Comparison of ENCODE assay signal across 8 cellular contexts in the genomic region with DNA sequence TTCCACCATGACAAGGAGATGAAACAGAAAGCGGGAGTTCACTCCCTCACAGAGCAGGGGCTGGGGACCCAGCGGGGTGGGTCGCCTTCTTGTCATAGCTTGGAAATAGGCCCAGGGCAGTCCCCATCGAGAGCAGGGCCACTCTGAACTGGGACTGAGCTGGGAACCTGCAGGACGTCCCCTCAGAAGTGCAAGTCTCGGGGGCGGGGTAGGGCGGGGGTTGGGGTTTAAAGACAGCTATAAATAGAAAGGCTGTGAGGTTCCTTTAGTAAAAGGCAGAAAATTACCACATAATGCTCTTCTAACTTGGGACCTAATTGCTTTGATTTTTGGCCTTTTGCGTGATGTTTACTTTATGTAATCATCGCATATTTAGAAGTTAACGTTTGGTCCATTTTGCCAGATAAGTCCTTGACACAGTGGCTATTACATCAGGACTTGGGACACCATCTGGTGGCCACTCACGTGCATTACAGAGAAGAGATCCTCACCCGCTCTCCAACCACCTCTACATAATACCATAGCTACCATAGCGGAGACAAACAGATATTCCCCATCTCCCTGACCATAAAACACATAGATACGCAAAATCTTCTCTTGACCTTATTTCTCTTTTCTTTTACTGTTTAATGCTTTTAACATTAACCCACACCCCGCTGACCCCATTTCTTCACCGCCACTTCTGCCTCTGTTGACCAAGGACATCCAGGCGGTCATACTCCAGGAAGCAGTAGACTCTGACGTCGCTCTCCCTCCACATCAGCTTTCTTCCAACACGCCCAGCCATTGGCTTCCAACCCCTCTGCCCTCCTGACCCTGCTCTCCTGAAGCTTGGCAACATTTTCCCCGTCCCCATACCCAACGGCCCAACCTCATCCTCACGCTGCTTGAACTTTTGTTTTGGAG. TPM values are rescaled to one million over a fixed set of nuclear protein-coding genes. Genes with fewer than 3 reads are reported as not detected.
DNase-seq lines count a peak whose midpoint lies in the region; ATAC-seq, FAIRE-seq and TF ChIP-seq lines count a peak whose summit lies in the region.

No MANE protein-coding gene starts in this region.

- no peaks in the 10 kb centered on the region for H3K79me2 ChIP-seq in HepG2 (ENCODE audit: insufficient read depth, low read length)

- H3K9ac ChIP-seq in HepG2 (ENCODE audit: insufficient read depth, low read depth, low read length), result no peak overlapping the region

- peak overlapping the region in 17 of 59 donors; percentile 0 to 40 (median 16) for H3K4me3 ChIP-seq in dorsolateral prefrontal cortex
- no peak overlapping the region for H3K4me3 ChIP-seq in HepG2 (replicated peaks in 1 of 3; ENCODE audit: insufficient read depth in 1 of 3, low read depth in 2 of 3, low read length in 3 of 3)

- H3K36me3 Mint-ChIP-seq in activated B cell treated with CpG ODN at 0.5 μM for 24 hours (ENCODE audit: low read depth), result peaks cover 53% of the 10 kb centered on the region

- peak; percentile 51 for ATAC-seq in GM19035 (IDR thresholded peaks at IDR 0.05; ENCODE audit: unreplicated experiment)
- peak; percentile 55 for ATAC-seq in activated B cell treated with CpG ODN at 0.5 μM for 24 hours (ENCODE audit: low read depth)
- peak; percentile 87 for ATAC-seq in HepG2
- no peak for ATAC-seq in HG03469 (IDR thresholded peaks at IDR 0.05; ENCODE audit: unreplicated experiment)

- H3K27ac Mint-ChIP-seq in activated B cell treated with CpG ODN at 0.5 μM for 24 hours, result peak overlapping the region; percentile 0

- H3K9me3 Mint-ChIP-seq in activated B cell treated with CpG ODN at 0.5 μM for 24 hours, result no peaks in the 10 kb centered on the region

- H3K27me3 ChIP-seq in dorsolateral prefrontal cortex (peaks cover 0 to 6% (median 0%) of the 10 kb centered on the region in 45 donors), HepG2 (ENCODE audit: control insufficient read depth in 1 of 2, insufficient read depth in 2 of 2, low read length in 2 of 2) (peaks cover 10 to 66% of the 10 kb centered on the region in 2 experiments; a peak in 4 of 5 replicates)

- no peak for TF ChIP-seq POLR2A in HepG2 (IDR thresholded peaks at IDR 0.05; ENCODE audit: insufficient read depth in 1 of 2, low read depth in 2 of 2, low read length in 2 of 2)

- peaks cover 51% of the 10 kb centered on the region for H3K4me1 Mint-ChIP-seq in activated B cell treated with CpG ODN at 0.5 μM for 24 hours

- TF ChIP-seq EP300 in HepG2 (IDR thresholded peaks at IDR 0.05; ENCODE audit: low read depth in 2 of 2, low read length in 2 of 2), result no peak
- TF ChIP-seq EP300 in HepG2 (CRISPR knock-in tag; IDR thresholded peaks at IDR 0.05; ENCODE audit: borderline replicate concordance), result no peak

- no peaks in the 10 kb centered on the region for H3K4me1 ChIP-seq in HepG2 (ENCODE audit: insufficient read depth, low read length)

- intact Hi-C loops in activated B cell treated with CpG ODN at 0.5 μM for 24 hours (cut with micrococcal nuclease) (loop anchor here (1.0 kb wide), 6 partner anchors 91 to 512 kb away; partner anchors contain the start of genes MFSD6L and RPL26), dorsolateral prefrontal cortex (cut with DNase I) (no loop called here), HepG2 (cut with micrococcal nuclease; ENCODE audit: unreplicated experiment) (loop anchor here (5.0 kb wide), 1 partner anchor 93 kb away; no protein-coding TSS in a partner anchor)

- no peaks in the 10 kb centered on the region for H3K9me3 ChIP-seq in HepG2 (ENCODE audit: low read length)

- H3K27ac ChIP-seq in dorsolateral prefrontal cortex, result no peak overlapping the region
- H3K27ac ChIP-seq in HepG2 (ENCODE audit: extremely low read length, insufficient read depth, low read length), result no peak overlapping the region

- H4K20me1 ChIP-seq in HepG2 (ENCODE audit: insufficient read depth, low read length), result no peaks in the 10 kb centered on the region

- no peak overlapping the region for H2AFZ ChIP-seq in HepG2 (ENCODE audit: low read length)

- H3K4me2 ChIP-seq in HepG2 (ENCODE audit: low read depth, low read length), result no peak overlapping the region

- CTCF ChIA-PET in activated B cell treated with CpG ODN at 0.5 μM for 24 hours (lab: Charles Lee), result interaction anchor here (0.6 to 3.7 kb wide), 24 partner anchors 17 to 485 kb away, joined by 3 to 34 read pairs (median 4); partner anchors contain the start of gene MFSD6L
- CTCF ChIA-PET in HepG2 (lab: Yijun Ruan, JAX; ENCODE audit: low intra/inter-chr PET ratio, low total read pairs), result interaction anchor here (1.1 to 1.2 kb wide), 2 partner anchors 91 to 141 kb away, joined by 4 to 6 read pairs; no protein-coding TSS in a partner anchor

- POLR2A ChIA-PET in activated B cell treated with CpG ODN at 0.5 μM for 24 hours (lab: Charles Lee) (interaction anchor here (0.8 to 1.1 kb wide), 2 partner anchors 71 to 88 kb away, joined by 3 read pairs; no protein-coding TSS in a partner anchor), HepG2 (lab: Yijun Ruan, JAX) (no interaction called here)

- in situ Hi-C loops in HepG2 (cut with HindIII; ENCODE audit: extremely low pct_ligation_motif_present, low pct_unique_long_range_greater_than_20kb), result loop anchor here (5.0 kb wide), 1 partner anchor 98 kb away; the partner anchor contains the start of gene MFSD6L

- peak; percentile 76 for DNase-seq in Ammon's horn (ENCODE audit: low spot score)
- DNase-seq in NCI-H1694 treated with DMSO at 0.1 percent for 48 hours (lab: John Stamatoyannopoulos, UW), result peak; percentile 25
- no peak for DNase-seq in activated B cell treated with CpG ODN at 0.5 μM for 24 hours
- DNase-seq in dorsolateral prefrontal cortex, result peak in 7 of 10 donors; percentile 45 to 72 (median 62)
- peak; percentile 52 for DNase-seq in HepG2 (ENCODE audit: low spot score)
- DNase-seq in stimulated activated naive CD4-positive, alpha-beta T cell (lab: John Stamatoyannopoulos, UW), result peak in 4 of 6 experiments; percentile 18 to 47 (median 39)

- H3K36me3 ChIP-seq in HepG2 (replicated peaks in 1 of 2; ENCODE audit: control insufficient read depth in 1 of 2, insufficient read depth in 2 of 2, low read length in 2 of 2), result no peaks in the 10 kb centered on the region

- H3K4me3 Mint-ChIP-seq in activated B cell treated with CpG ODN at 0.5 μM for 24 hours, result no peak overlapping the region

- FAIRE-seq in HepG2 (lab: Jason Lieb, UNC), result peak; percentile 62

- no TSS peak for BruUV-seq in HepG2 (replicated peaks; lab: Mats Ljungman, UMichigan)

- peak; percentile 51; the same call in 1 of the 2 replicates for TF ChIP-seq RAD21 in HepG2 (CRISPR knock-in tag; IDR thresholded peaks at IDR 0.05)

- H3K27me3 Mint-ChIP-seq in activated B cell treated with CpG ODN at 0.5 μM for 24 hours, result no peaks in the 10 kb centered on the region

- no peak for TF ChIP-seq CTCF in activated B cell treated with CpG ODN at 0.5 μM for 24 hours (IDR thresholded peaks at IDR 0.05)
- peak; percentile 42 to 86 (median 76) for TF ChIP-seq CTCF in dorsolateral prefrontal cortex (IDR thresholded peaks at IDR 0.05 in 54 of 56, conservative IDR thresholded peaks at IDR 0.05 in 2 of 56; ENCODE audit: low read depth in 1 of 56, partially characterized antibody in 56 of 56)
- TF ChIP-seq CTCF in HepG2 (CRISPR knock-in tag; IDR thresholded peaks at IDR 0.05), result peak; percentile 82

- 26% methylated on average over 24 of the region's 24 CpGs for WGBS in HepG2 (ENCODE audit: low lambda C conversion rate)

TF ChIP-seq in HepG2, 621 proteins besides CTCF, POLR2A, EP300 and RAD21 (continues in another document):
- TF ChIP-seq ATF7-NPFF (CRISPR knock-in tag; IDR thresholded peaks at IDR 0.05; ENCODE audit: low read depth) (no peak), NKX3-1 (CRISPR knock-in tag; IDR thresholded peaks at IDR 0.05) (no peak), ZNF792 (CRISPR knock-in tag; IDR thresholded peaks at IDR 0.05) (no peak), SMC3 (IDR thresholded peaks at IDR 0.05; ENCODE audit: low read length) (peak; percentile 73; the same call in 1 of the 2 replicates)

RNA-seq across cellular contexts. Expression of gene PIK3R6, which starts 27.5 kb away (rescaled TPM):
- total RNA-seq in activated B cell treated with CpG ODN at 0.5 μM for 24 hours (0.91 TPM in 2 replicates), dorsolateral prefrontal cortex (1 to 10 TPM in 30 of 120 experiments, under 1 TPM in 89, not detected in 1; 0.13 to 1.8 (median 0.75) TPM), HepG2 (2016; rRNA removed; fragmentation: Illumina TruSeq; extraction: Trizol) (not detected in 2 replicates)
- total RNA-seq in HepG2 (2016; cell fraction: cytosol; rRNA removed; fragmentation: Illumina TruSeq; extraction: Trizol; ENCODE audit: low read depth), result not detected in 2 replicates
- not detected in 2 replicates for total RNA-seq in HepG2 (2016; cell fraction: insoluble cytoplasmic fraction; rRNA removed; fragmentation: Illumina TruSeq; extraction: Trizol)
- total RNA-seq in HepG2 (2016; cell fraction: membrane; rRNA removed; fragmentation: Illumina TruSeq; extraction: Trizol), result not detected in 2 replicates
- total RNA-seq in HepG2 (2016; cell fraction: nucleus; rRNA removed; fragmentation: Illumina TruSeq; extraction: Trizol), result not detected in 2 replicates
- not detected in 2 replicates for polyA plus RNA-seq in HepG2 (2011; rRNA removed)
- polyA plus RNA-seq in HepG2 (2011; cell fraction: cytosol; rRNA removed), result 0.03 TPM in 2 replicates
- 0.26 TPM in 1 of 2 replicates, not detected in the other for polyA plus RNA-seq in HepG2 (2011; cell fraction: nucleus; rRNA removed)
- not detected in 2 replicates for polyA plus RNA-seq in HepG2 (2012)
- polyA plus RNA-seq in HepG2 (2016; cell fraction: cytosol; fragmentation: Illumina TruSeq; extraction: Trizol; ENCODE audit: low read depth), result not detected in 2 replicates
- polyA plus RNA-seq in HepG2 (2016; cell fraction: insoluble cytoplasmic fraction; fragmentation: Illumina TruSeq; extraction: Trizol; ENCODE audit: low read depth), result not detected in 2 replicates
- polyA plus RNA-seq in HepG2 (2016; cell fraction: membrane; fragmentation: Illumina TruSeq; extraction: Trizol; ENCODE audit: low read depth), result not detected in 2 replicates
- polyA plus RNA-seq in HepG2 (2016; cell fraction: nucleus; fragmentation: Illumina TruSeq; extraction: Trizol; ENCODE audit: insufficient read depth, low read depth), result not detected in 2 replicates
- polyA minus RNA-seq in HepG2 (2011; rRNA and poly(A)+ RNA removed; ENCODE audit: low replicate concordance), result 0.09 TPM in 1 of 2 replicates, not detected in the other
- polyA minus RNA-seq in HepG2 (2011; cell fraction: cytosol; rRNA and poly(A)+ RNA removed), result not detected in 2 replicates
- polyA minus RNA-seq in HepG2 (2011; cell fraction: nucleus; rRNA and poly(A)+ RNA removed), result not detected in 2 replicates

Comparison
In these comparisons a context has a peak if more than half of its experiments do, and no peak if none do; other contexts are left out.
1. intact Hi-C loops: an anchor here in activated B cell treated with CpG ODN at 0.5 μM for 24 hours (1.0 kb wide) and HepG2 (5.0 kb wide); none called in dorsolateral prefrontal cortex.